Comparison of ENCODE assay signal across 17 cellular contexts in genomic region chr20:59577809-59578601, GRCh38. TPM values are rescaled to one million over a fixed set of nuclear protein-coding genes. Genes with fewer than 3 reads are reported as not detected.
A peak's percentile ranks its signal among the peaks of the same experiment; 100 is the strongest.
DNase-seq lines count a peak whose midpoint lies in the region; ATAC-seq and TF ChIP-seq lines count a peak whose summit lies in the region.
"Had no signal": no experiment of that assay in that cellular context is flagged by ENCODE, and none has a peak within 500 bp of the region (broad histone marks: within the 10 kb centered on the region; RNA-seq: fewer than 3 reads in every experiment).

No MANE protein-coding gene starts in this region.

- no peaks in the 10 kb centered on the region for H3K79me2 ChIP-seq in neural progenitor cell (ENCODE audit: low read depth)

- H3K9ac ChIP-seq in neural progenitor cell: no peak overlapping the region
- H3K9ac ChIP-seq: GM23248 had no signal

- ATAC-seq in right cardiac atrium (peak in 1 of 2 donors; percentile 9), Right ventricle myocardium superior (ENCODE audit: poor library complexity) (no peak), omental fat pad (ENCODE audit: low FRiP score) (no peak)
- ATAC-seq: activated CD8-positive, alpha-beta memory T cell treated with anti-CD3 and anti-CD28 coated beads, Interleukin-2, amount 10 ng/mL, durations not matched to agents 7 days and 5 days; pancreas had no signal

- H3K27ac Mint-ChIP-seq in neural progenitor cell (no peak overlapping the region), chondrocyte (ENCODE audit: unreplicated experiment) (no peak overlapping the region)
- H3K27ac Mint-ChIP-seq: activated CD8-positive, alpha-beta memory T cell treated with anti-CD3 and anti-CD28 coated beads, Interleukin-2, amount 10 ng/mL, durations not matched to agents 7 days and 5 days had no signal

- no peak overlapping the region for H2AFZ ChIP-seq in neural progenitor cell (replicated peaks)
- H2AFZ ChIP-seq: GM23248 had no signal

- peak overlapping the region; percentile 38 for H3K4me3 ChIP-seq in right cardiac atrium (ENCODE audit: low read length)
- H3K4me3 ChIP-seq in epithelial cell of proximal tubule (ENCODE audit: low read depth, low read length): no peak overlapping the region
- peak overlapping the region; percentile 21 for H3K4me3 ChIP-seq in neural progenitor cell
- H3K4me3 ChIP-seq: GM23248, pancreas, SJSA1 had no signal

- H3K4me3 Mint-ChIP-seq in neural progenitor cell (peak overlapping the region; percentile 60), chondrocyte (ENCODE audit: unreplicated experiment) (no peak overlapping the region)
- H3K4me3 Mint-ChIP-seq: activated CD8-positive, alpha-beta memory T cell treated with anti-CD3 and anti-CD28 coated beads, Interleukin-2, amount 10 ng/mL, durations not matched to agents 7 days and 5 days had no signal

- TF ChIP-seq CTCF in epithelial cell of proximal tubule (conservative IDR thresholded peaks at IDR 0.05; ENCODE audit: low read depth, low read length) (peak; percentile 7), neural progenitor cell (IDR thresholded peaks at IDR 0.05) (no peak), omental fat pad (IDR thresholded peaks at IDR 0.05) (no peak), chondrocyte (IDR thresholded peaks at IDR 0.05) (no peak)

- DNase-seq in right cardiac atrium (no peak), Right ventricle myocardium superior (no peak), epithelial cell of proximal tubule (ENCODE audit: low read depth) (no peak), neural progenitor cell (ENCODE audit: low spot score) (no peak), omental fat pad (ENCODE audit: low spot score) (no peak), HuH-7.5 (ENCODE audit: low spot score) (no peak), NCI-H510A treated with DMSO at 0.1 percent for 48 hours (lab: John Stamatoyannopoulos, UW) (no peak), chondrocyte (ENCODE audit: low spot score) (no peak)
- DNase-seq: activated CD8-positive, alpha-beta memory T cell treated with anti-CD3 and anti-CD28 coated beads, Interleukin-2, amount 10 ng/mL, durations not matched to agents 7 days and 5 days; aorta; GM23248; pancreas; small intestine had no signal

- peak overlapping the region; percentile 70 for H3K4me2 ChIP-seq in neural progenitor cell

- H3K27me3 ChIP-seq in right cardiac atrium (ENCODE audit: control insufficient read depth, insufficient read depth): no peaks in the 10 kb centered on the region
- peaks cover 100% of the 10 kb centered on the region for H3K27me3 ChIP-seq in neural progenitor cell

- H3F3A ChIP-seq in neural progenitor cell (ENCODE audit: low read depth): no peaks in the 10 kb centered on the region

- no peaks in the 10 kb centered on the region for H3K36me3 Mint-ChIP-seq in neural progenitor cell
- H3K36me3 Mint-ChIP-seq in chondrocyte (ENCODE audit: low read depth): no peaks in the 10 kb centered on the region
- H3K36me3 Mint-ChIP-seq: activated CD8-positive, alpha-beta memory T cell treated with anti-CD3 and anti-CD28 coated beads, Interleukin-2, amount 10 ng/mL, durations not matched to agents 7 days and 5 days had no signal

- peaks cover 43% of the 10 kb centered on the region for H3K27me3 Mint-ChIP-seq in neural progenitor cell (ENCODE audit: insufficient read depth, low read depth)
- H3K27me3 Mint-ChIP-seq in chondrocyte (ENCODE audit: low read depth): peaks cover 68% of the 10 kb centered on the region

- peaks cover 3% of the 10 kb centered on the region for H3K9me3 Mint-ChIP-seq in neural progenitor cell
- H3K9me3 Mint-ChIP-seq in chondrocyte (ENCODE audit: low read depth): no peaks in the 10 kb centered on the region

- H3K9me3 ChIP-seq in right cardiac atrium (ENCODE audit: control insufficient read depth, low read length) (no peaks in the 10 kb centered on the region), neural progenitor cell (ENCODE audit: low read depth) (no peaks in the 10 kb centered on the region)
- H3K9me3 ChIP-seq: pancreas, SJSA1 had no signal

- H3K4me1 ChIP-seq in right cardiac atrium (ENCODE audit: control insufficient read depth, insufficient read depth, low read length) (no peaks in the 10 kb centered on the region), neural progenitor cell (no peaks in the 10 kb centered on the region)
- H3K4me1 ChIP-seq: pancreas, SJSA1 had no signal

- H3K27ac ChIP-seq in right cardiac atrium (ENCODE audit: low read length): no peak overlapping the region
- H3K27ac ChIP-seq in neural progenitor cell: no peak overlapping the region
- H3K27ac ChIP-seq: GM23248, pancreas, SJSA1 had no signal

- no peaks in the 10 kb centered on the region for H3K36me3 ChIP-seq in neural progenitor cell
- H3K36me3 ChIP-seq: pancreas, SJSA1 had no signal

- intact Hi-C loops in right cardiac atrium (cut with DNase I): loop anchor here in 2 of 4 donors (5.0 to 10.0 kb wide), 2 partner anchors 174 to 177 kb away; no protein-coding TSS in a partner anchor
- intact Hi-C loops in Right ventricle myocardium superior (cut with DNase I): no loop called here

- peaks cover 11% of the 10 kb centered on the region for H4K20me1 ChIP-seq in neural progenitor cell (ENCODE audit: low read depth)

- WGBS in right cardiac atrium: 62% methylated on average over 21 of the region's 21 CpGs

- H3K4me1 Mint-ChIP-seq in neural progenitor cell (peaks cover 12% of the 10 kb centered on the region), chondrocyte (ENCODE audit: low read depth) (no peaks in the 10 kb centered on the region)
- H3K4me1 Mint-ChIP-seq: activated CD8-positive, alpha-beta memory T cell treated with anti-CD3 and anti-CD28 coated beads, Interleukin-2, amount 10 ng/mL, durations not matched to agents 7 days and 5 days had no signal

RNA-seq across cellular contexts. Expression of gene PHACTR3, which starts 26.3 kb away (rescaled TPM):
- 1 to 10 TPM; 2.8 to 8.4 (median 4.2) TPM for total RNA-seq in right cardiac atrium
- 14.5 TPM for polyA plus RNA-seq in right cardiac atrium
- 10.0 TPM for total RNA-seq in Right ventricle myocardium superior
- 0.06 and 0.51 TPM in 2 replicates for total RNA-seq in epithelial cell of proximal tubule
- total RNA-seq in neural progenitor cell (ENCODE audit: low replicate concordance): 0.22 and 1.4 TPM in 2 replicates
- 10 to 100 TPM in 1 of 4 donors, 1 to 10 TPM in 1, under 1 TPM in 1, not detected in 1; 0.19 to 10.6 (median 1.4) TPM for total RNA-seq in omental fat pad
- not detected in 3 replicates for total RNA-seq in chondrocyte
- total RNA-seq: activated CD8-positive, alpha-beta memory T cell treated with anti-CD3 and anti-CD28 coated beads, Interleukin-2, amount 10 ng/mL, durations not matched to agents 7 days and 5 days; GM23248; NCI-H460; SJSA1; T-helper 2 cell treated with Interferon-gamma antibody and Interleukin-4, amounts not matched to agents 100 ng/mL and 5 ng/mL, for 36 hours had no signal
- polyA plus RNA-seq: AG04450, aorta, GM23248 had no signal
